Comparison of ENCODE assay signal across 8 cellular contexts in the genomic region with DNA sequence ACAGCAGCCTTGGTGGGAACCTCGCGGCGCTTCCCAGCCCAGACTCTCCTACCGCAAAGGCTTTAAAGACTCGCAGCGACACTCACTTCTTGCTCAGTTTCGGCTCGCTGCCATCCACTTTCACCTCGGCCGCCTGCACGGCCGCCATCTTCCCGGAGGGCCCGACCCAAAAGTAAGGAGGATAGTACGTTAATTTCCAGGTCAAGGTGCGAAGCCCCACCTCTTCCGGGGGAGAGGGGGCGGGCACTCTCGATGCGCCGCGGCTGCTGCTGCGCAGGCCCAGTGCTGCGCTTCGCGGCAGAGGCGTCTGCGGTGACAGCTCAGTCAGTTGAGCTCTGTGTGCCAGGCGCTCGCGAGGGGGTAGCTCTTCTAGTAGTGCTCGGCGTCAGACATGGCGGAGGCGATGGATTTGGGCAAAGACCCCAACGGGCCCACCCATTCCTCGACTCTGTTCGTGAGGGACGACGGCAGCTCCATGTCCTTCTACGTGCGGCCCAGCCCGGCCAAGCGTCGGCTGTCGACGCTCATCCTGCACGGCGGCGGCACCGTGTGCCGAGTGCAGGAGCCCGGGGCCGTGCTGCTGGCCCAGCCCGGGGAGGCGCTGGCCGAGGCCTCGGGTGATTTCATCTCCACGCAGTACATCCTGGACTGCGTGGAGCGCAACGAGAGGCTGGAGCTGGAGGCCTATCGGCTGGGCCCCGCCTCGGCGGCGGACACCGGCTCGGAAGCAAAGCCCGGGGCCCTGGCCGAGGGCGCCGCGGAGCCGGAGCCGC. TPM values are rescaled to one million over a fixed set of nuclear protein-coding genes. Genes with fewer than 3 reads are reported as not detected.
DNase-seq lines count a peak whose midpoint lies in the region; ATAC-seq, FAIRE-seq and TF ChIP-seq lines count a peak whose summit lies in the region.

TSS of gene KARS1 (minus strand) at position 174 of the 773 bp plus-strand sequence. CDS start at position 148, 26 bp downstream.
A gene with protein sequence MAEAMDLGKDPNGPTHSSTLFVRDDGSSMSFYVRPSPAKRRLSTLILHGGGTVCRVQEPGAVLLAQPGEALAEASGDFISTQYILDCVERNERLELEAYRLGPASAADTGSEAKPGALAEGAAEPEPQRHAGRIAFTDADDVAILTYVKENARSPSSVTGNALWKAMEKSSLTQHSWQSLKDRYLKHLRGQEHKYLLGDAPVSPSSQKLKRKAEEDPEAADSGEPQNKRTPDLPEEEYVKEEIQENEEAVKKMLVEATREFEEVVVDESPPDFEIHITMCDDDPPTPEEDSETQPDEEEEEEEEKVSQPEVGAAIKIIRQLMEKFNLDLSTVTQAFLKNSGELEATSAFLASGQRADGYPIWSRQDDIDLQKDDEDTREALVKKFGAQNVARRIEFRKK (plus strand): TSS at position 282 of the 773 bp plus-strand sequence. CDS start 110 bp downstream, at position 392.

- TF ChIP-seq POLR2A in GM12891 (IDR thresholded peaks at IDR 0.05; ENCODE audit: low read depth, low read length), result peak; percentile 98

- H3K4me3 ChIP-seq in heart right ventricle (peak within 1 kb of the TSS; percentile 62 to 100 (median 96)), upper lobe of right lung (peak within 1 kb of the TSS; percentile 98)

- intact Hi-C loops in heart right ventricle (cut with DNase I), result loop anchor here in 3 of 10 donors (2.0 to 10.0 kb wide), 4 partner anchors 25 to 117 kb away; partner anchors contain the start of genes ADAT1 (in 1 of the 3) and TMEM231 (in 1 of the 3)
- intact Hi-C loops in posterior vena cava (cut with DNase I), result no loop called here
- intact Hi-C loops in upper lobe of right lung (cut with DNase I), result no loop called here

- peak within 1 kb of the TSS; percentile 90 to 99 (median 98) for H3K27ac ChIP-seq in heart right ventricle
- peak within 1 kb of the TSS; percentile 97 for H3K27ac ChIP-seq in upper lobe of right lung

- H3K4me1 ChIP-seq in heart right ventricle (peaks cover 0 to 65% (median 60%) of the 10 kb centered on the region in 9 donors), upper lobe of right lung (peaks cover 46% of the 10 kb centered on the region)

- H3K27me3 ChIP-seq in heart right ventricle, result no peaks in the 10 kb centered on the region
- H3K27me3 ChIP-seq in upper lobe of right lung, result no peaks in the 10 kb centered on the region

- DNase-seq in GM12891 (ENCODE audit: insufficient read length, low spot score) (peak; percentile 84), NCI-H1436 treated with DMSO at 0.1 percent for 48 hours (lab: John Stamatoyannopoulos, UW) (peak; percentile 65), T-helper 1 cell (peak; percentile 90 to 97 (median 93)), amniotic epithelial cell (ENCODE audit: low read depth) (peak; percentile 88), heart right ventricle (peak; percentile 92 to 93), posterior vena cava (ENCODE audit: low spot score) (peak; percentile 98), upper lobe of right lung (peak; percentile 96)

- H3K9me3 ChIP-seq in heart right ventricle, result no peaks in the 10 kb centered on the region
- H3K9me3 ChIP-seq in upper lobe of right lung, result no peaks in the 10 kb centered on the region

- ATAC-seq in HG02840 (IDR thresholded peaks at IDR 0.05; ENCODE audit: low FRiP score, unreplicated experiment) (peak; percentile 77), heart right ventricle (peak; percentile 97 to 98 (median 98)), upper lobe of right lung (peak; percentile 98)

- WGBS in heart right ventricle, 2 donors, result 0 to 1% methylated on average over 76 of the region's 76 CpGs

- TF ChIP-seq CTCF in heart right ventricle (IDR thresholded peaks at IDR 0.05) (no peak), upper lobe of right lung (IDR thresholded peaks at IDR 0.05) (no peak)

- peak; percentile 98 for FAIRE-seq in GM12891 (lab: Jason Lieb, UNC)

- peaks cover 0 to 34% (median 3%) of the 10 kb centered on the region in 9 donors for H3K36me3 ChIP-seq in heart right ventricle
- peaks cover 24% of the 10 kb centered on the region for H3K36me3 ChIP-seq in upper lobe of right lung

TF ChIP-seq in GM12891, 5 proteins besides CTCF, POLR2A, EP300 and RAD21:
- TF ChIP-seq POLR2AphosphoS5 (IDR thresholded peaks at IDR 0.05; ENCODE audit: low read depth, low read length) (peak; percentile 98), PAX5 (IDR thresholded peaks at IDR 0.05; ENCODE audit: insufficient read depth, low read length, severe bottlenecking) (no peak), POU2F2 (IDR thresholded peaks at IDR 0.05; ENCODE audit: low read depth, low read length) (peak; percentile 39; the same call in 1 of the 2 replicates), SPI1 (IDR thresholded peaks at IDR 0.05; ENCODE audit: low read depth, low read length) (no peak), TAF1 (IDR thresholded peaks at IDR 0.05; ENCODE audit: low read depth, low read length) (peak; percentile 97)

RNA-seq across cellular contexts. Expression of gene KARS1, which starts in this region (rescaled TPM):
- polyA plus RNA-seq in GM12891 (2012; ENCODE audit: low read depth, missing spikeins), result 139 TPM
- 100 to 1,000 TPM; 123 to 145 (median 129) TPM for total RNA-seq in heart right ventricle
- polyA plus RNA-seq in heart right ventricle, result 100 to 1,000 TPM in 1 of 2 donors, 10 to 100 TPM in 1; 68.0 to 126 TPM
- total RNA-seq in posterior vena cava, result 10 to 100 TPM; 67.6 to 75.0 TPM
- total RNA-seq in upper lobe of right lung, result 90.5 TPM

RNA-seq across cellular contexts. Expression of the second gene that starts in this region (rescaled TPM):
- 72.1 TPM for polyA plus RNA-seq in GM12891 (2012; ENCODE audit: low read depth, missing spikeins)
- total RNA-seq in heart right ventricle, result 10 to 100 TPM; 49.1 to 79.3 (median 64.5) TPM
- 10 to 100 TPM; 43.3 to 71.1 TPM for polyA plus RNA-seq in heart right ventricle
- 10 to 100 TPM; 48.4 to 49.7 TPM for total RNA-seq in posterior vena cava
- 56.2 TPM for total RNA-seq in upper lobe of right lung

Comparison
In these comparisons a context has a peak if more than half of its experiments do, and no peak if none do; other contexts are left out.
1. Peak in every context shown above with its lines: DNase-seq, ATAC-seq, H3K4me3 ChIP-seq and H3K27ac ChIP-seq.